In genomic region chr16:50306287-50306686, GRCh38 we compare ENCODE assay signal across 1 cellular context.
TF ChIP-seq lines count a peak whose summit lies in the region.

No MANE protein-coding gene starts in this region.

TF ChIP-seq in GM12878, 131 proteins besides CTCF, POLR2A, EP300 and RAD21 (continued from another document):
- TF ChIP-seq, protein P1, sequence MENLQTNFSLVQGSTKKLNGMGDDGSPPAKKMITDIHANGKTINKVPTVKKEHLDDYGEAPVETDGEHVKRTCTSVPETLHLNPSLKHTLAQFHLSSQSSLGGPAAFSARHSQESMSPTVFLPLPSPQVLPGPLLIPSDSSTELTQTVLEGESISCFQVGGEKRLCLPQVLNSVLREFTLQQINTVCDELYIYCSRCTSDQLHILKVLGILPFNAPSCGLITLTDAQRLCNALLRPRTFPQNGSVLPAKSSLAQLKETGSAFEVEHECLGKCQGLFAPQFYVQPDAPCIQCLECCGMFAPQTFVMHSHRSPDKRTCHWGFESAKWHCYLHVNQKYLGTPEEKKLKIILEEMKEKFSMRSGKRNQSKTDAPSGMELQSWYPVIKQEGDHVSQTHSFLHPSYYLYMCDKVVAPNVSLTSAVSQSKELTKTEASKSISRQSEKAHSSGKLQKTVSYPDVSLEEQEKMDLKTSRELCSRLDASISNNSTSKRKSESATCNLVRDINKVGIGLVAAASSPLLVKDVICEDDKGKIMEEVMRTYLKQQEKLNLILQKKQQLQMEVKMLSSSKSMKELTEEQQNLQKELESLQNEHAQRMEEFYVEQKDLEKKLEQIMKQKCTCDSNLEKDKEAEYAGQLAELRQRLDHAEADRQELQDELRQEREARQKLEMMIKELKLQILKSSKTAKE (IDR thresholded peaks at IDR 0.05; ENCODE audit: low read depth, poor library complexity, severe bottlenecking), result no peak
- TF ChIP-seq WRNIP1 (IDR thresholded peaks at IDR 0.05; ENCODE audit: borderline replicate concordance, low read depth, low read length) (no peak), NBN (IDR thresholded peaks at IDR 0.05) (no peak), PAX5 (IDR thresholded peaks at IDR 0.05; ENCODE audit: borderline replicate concordance, low read depth, low read length) (no peak), SREBF1 (IDR thresholded peaks at IDR 0.05; ENCODE audit: low read length) (no peak), PRDM15 (CRISPR knock-in tag; IDR thresholded peaks at IDR 0.05) (no peak), BHLHE40 (IDR thresholded peaks at IDR 0.05; ENCODE audit: borderline replicate concordance in 1 of 2, low read depth in 2 of 2, low read length in 1 of 2) (no peak), FOXM1 (IDR thresholded peaks at IDR 0.05; ENCODE audit: low read depth, low read length) (no peak), BCLAF1 (IDR thresholded peaks at IDR 0.05) (no peak), HDAC6 (IDR thresholded peaks at IDR 0.05; ENCODE audit: unreplicated experiment) (no peak), SMARCA5 (IDR thresholded peaks at IDR 0.05) (no peak)
